Comparison of ENCODE assay signal across 3 cellular contexts in genomic region chr1:31595836-31596736, GRCh38.
TF ChIP-seq lines count a peak whose summit lies in the region.

No MANE protein-coding gene starts in this region.

TF ChIP-seq in liver, 16 proteins besides CTCF, POLR2A, EP300 and RAD21:
- no peak for TF ChIP-seq GABPA (IDR thresholded peaks at IDR 0.05 in 1 of 2, conservative IDR thresholded peaks at IDR 0.05 in 1 of 2)
- TF ChIP-seq NR2F2 (IDR thresholded peaks at IDR 0.05), result peak; percentile 97

TF ChIP-seq in HepG2, 621 proteins besides CTCF, POLR2A, EP300 and RAD21:
- TF ChIP-seq, protein P1, sequence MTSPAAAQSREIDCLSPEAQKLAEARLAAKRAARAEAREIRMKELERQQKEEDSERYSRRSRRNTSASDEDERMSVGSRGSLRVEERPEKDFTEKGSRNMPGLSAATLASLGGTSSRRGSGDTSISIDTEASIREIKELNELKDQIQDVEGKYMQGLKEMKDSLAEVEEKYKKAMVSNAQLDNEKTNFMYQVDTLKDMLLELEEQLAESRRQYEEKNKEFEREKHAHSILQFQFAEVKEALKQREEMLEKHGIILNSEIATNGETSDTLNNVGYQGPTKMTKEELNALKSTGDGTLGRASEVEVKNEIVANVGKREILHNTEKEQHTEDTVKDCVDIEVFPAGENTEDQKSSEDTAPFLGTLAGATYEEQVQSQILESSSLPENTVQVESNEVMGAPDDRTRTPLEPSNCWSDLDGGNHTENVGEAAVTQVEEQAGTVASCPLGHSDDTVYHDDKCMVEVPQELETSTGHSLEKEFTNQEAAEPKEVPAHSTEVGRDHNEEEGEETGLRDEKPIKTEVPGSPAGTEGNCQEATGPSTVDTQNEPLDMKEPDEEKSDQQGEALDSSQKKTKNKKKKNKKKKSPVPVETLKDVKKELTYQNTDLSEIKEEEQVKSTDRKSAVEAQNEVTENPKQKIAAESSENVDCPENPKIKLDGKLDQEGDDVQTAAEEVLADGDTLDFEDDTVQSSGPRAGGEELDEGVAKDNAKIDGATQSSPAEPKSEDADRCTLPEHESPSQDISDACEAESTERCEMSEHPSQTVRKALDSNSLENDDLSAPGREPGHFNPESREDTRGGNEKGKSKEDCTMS (CRISPR knock-in tag; conservative IDR thresholded peaks at IDR 0.05), result no peak
- TF ChIP-seq SMAD9 (CRISPR knock-in tag; IDR thresholded peaks at IDR 0.05) (no peak), ZNF20 (CRISPR knock-in tag; IDR thresholded peaks at IDR 0.05) (no peak)

TF ChIP-seq in endothelial cell of umbilical vein, 7 proteins besides CTCF, POLR2A, EP300 and RAD21:
- TF ChIP-seq GATA2 (IDR thresholded peaks at IDR 0.05; ENCODE audit: insufficient read depth, insufficient read length, low read depth, low read length) (no peak), EZH2 (IDR thresholded peaks at IDR 0.05; ENCODE audit: borderline replicate concordance, low read depth, low read length, severe bottlenecking) (no peak), MYC (IDR thresholded peaks at IDR 0.05; ENCODE audit: low read depth, low read length) (no peak), MAX (IDR thresholded peaks at IDR 0.05; ENCODE audit: insufficient read depth, insufficient read length) (no peak)
